14 cellular contexts compared by ENCODE assay signal in the genomic region with DNA sequence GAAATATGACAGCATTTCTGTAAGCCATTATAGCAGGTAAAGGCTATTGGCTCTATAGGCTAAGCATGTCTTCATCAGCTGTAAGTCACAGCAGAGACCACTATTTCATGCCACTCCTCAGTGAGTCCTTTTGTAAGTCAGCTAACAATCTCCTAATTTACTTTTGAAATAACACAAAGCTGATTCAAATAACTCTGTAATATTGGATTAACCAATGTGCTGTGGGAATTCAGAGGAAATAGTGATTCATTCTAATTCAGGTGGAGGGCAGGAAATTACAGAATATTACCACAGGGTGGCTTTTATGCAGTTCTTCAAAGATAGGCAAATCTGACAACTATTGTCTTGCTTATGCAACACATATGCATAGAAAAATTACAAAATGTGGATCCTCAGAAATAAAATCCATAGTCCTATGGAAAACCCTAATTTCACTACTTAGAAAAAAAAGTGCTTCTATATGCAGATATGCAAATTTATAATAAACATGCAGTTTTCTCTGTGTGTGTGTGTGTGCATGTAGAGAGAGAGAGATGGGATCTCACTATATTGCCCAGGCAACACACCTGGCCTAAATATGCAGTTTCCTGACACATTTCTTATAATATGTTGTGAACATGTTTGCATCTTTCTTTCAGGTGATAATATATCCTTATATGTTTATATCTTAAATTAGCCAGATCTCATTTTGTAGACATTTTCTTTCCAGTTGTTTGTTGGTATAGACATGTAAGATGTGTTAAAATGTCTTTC. TPM values are rescaled to one million over a fixed set of nuclear protein-coding genes. Genes with fewer than 3 reads are reported as not detected.
A peak's percentile ranks its signal among the peaks of the same experiment; 100 is the strongest.
DNase-seq lines count a peak whose midpoint lies in the region; ATAC-seq and TF ChIP-seq lines count a peak whose summit lies in the region.
"Had no signal": no experiment of that assay in that cellular context is flagged by ENCODE, and none has a peak within 500 bp of the region (broad histone marks: within the 10 kb centered on the region; RNA-seq: fewer than 3 reads in every experiment).

No MANE protein-coding gene starts in this region.

- ATAC-seq in HG02840 (IDR thresholded peaks at IDR 0.05; ENCODE audit: low FRiP score, unreplicated experiment) (no peak), GM19455 (IDR thresholded peaks at IDR 0.05; ENCODE audit: unreplicated experiment) (no peak)

- POLR2A ChIA-PET in HEK293 (lab: Yijun Ruan, JAX): no interaction called here

- H3K9me3 ChIP-seq in BE2C (no peaks in the 10 kb centered on the region), HEK293 (ENCODE audit: control insufficient read depth, insufficient read depth, low read depth, low read length) (no peaks in the 10 kb centered on the region)

- H3K27me3 ChIP-seq in BE2C: no peaks in the 10 kb centered on the region

- H3K4me3 ChIP-seq in BE2C (ENCODE audit: low read depth, low read length) (no peak overlapping the region), HEK293 (ENCODE audit: low read depth, low read length) (no peak overlapping the region)

- peak; percentile 15; the same call in 1 of the 2 replicates for TF ChIP-seq CTCF in BE2C (IDR thresholded peaks at IDR 0.05; ENCODE audit: low read depth, low read length)
- no peak for TF ChIP-seq CTCF in HEK293 (tag by site-specific recombination; IDR thresholded peaks at IDR 0.05)

- CTCF ChIA-PET in HEK293 (lab: Yijun Ruan, JAX): interaction anchor here (0.6 to 1.2 kb wide), 10 partner anchors 13 to 729 kb away, joined by 3 to 8 read pairs (median 3); partner anchors contain the start of gene HEBP2

- H3K36me3 ChIP-seq in BE2C (no peaks in the 10 kb centered on the region), HEK293 (ENCODE audit: control insufficient read depth in 2 of 2, insufficient read depth in 1 of 2, low read length in 2 of 2) (no peaks in the 10 kb centered on the region)

- H3K4me1 ChIP-seq in BE2C (peaks cover 24% of the 10 kb centered on the region), HEK293 (ENCODE audit: control insufficient read depth, insufficient read depth, low read length) (peaks cover 6% of the 10 kb centered on the region)

- H3K27ac ChIP-seq in HEK293 (ENCODE audit: extremely low read depth, low read depth, low read length): no peak overlapping the region

- DNase-seq in BE2C: no peak
- DNase-seq in SK-N-DZ (ENCODE audit: low spot score): peak; percentile 61
- peak; percentile 7 for DNase-seq in glomerular visceral epithelial cell (ENCODE audit: extremely low spot score)
- DNase-seq in KG1 (lab: John Stamatoyannopoulos, UW): no peak
- no peak for DNase-seq in NCI-H748 (lab: John Stamatoyannopoulos, UW; ENCODE audit: unreplicated experiment)
- DNase-seq: erythroblast; kidney; NCI-H2029; Right ventricle myocardium superior; stimulated activated CD4-positive, alpha-beta T cell treated with anti-CD3 and anti-CD28 coated beads, Interleukin-2, amount 100 ng/mL, for 24 hours had no signal

TF ChIP-seq in HEK293, 187 proteins besides CTCF, POLR2A, EP300 and RAD21:
- TF ChIP-seq ZNF132 (tag by site-specific recombination; IDR thresholded peaks at IDR 0.05; ENCODE audit: borderline replicate concordance) (no peak), ZNF121 (tag by site-specific recombination; IDR thresholded peaks at IDR 0.05) (peak; percentile 71; the same call in 1 of the 2 replicates), ZNF394 (tag by site-specific recombination; IDR thresholded peaks at IDR 0.05; ENCODE audit: borderline replicate concordance) (no peak)

RNA-seq across cellular contexts. Expression of gene SMIM28, which starts 4.8 kb away (rescaled TPM):
- polyA plus RNA-seq in BE2C (2012; ENCODE audit: insufficient read depth, insufficient read length, low read depth): not detected
- polyA plus RNA-seq in SK-N-DZ (2014; cell fraction: cytosol; rRNA removed): 2.1 and 4.2 TPM in 2 replicates
- 1.7 and 2.5 TPM in 2 replicates for polyA plus RNA-seq in SK-N-DZ (2014; cell fraction: nucleus; rRNA removed)
- polyA plus RNA-seq: neural cell had no signal

RNA-seq across cellular contexts. Expression of gene HEBP2, which starts 31.1 kb away (rescaled TPM):
- polyA plus RNA-seq in BE2C (2012; ENCODE audit: insufficient read depth, insufficient read length, low read depth): 55.5 TPM
- polyA plus RNA-seq in SK-N-DZ (2014; cell fraction: cytosol; rRNA removed): 51.8 and 52.5 TPM in 2 replicates
- 39.2 and 55.5 TPM in 2 replicates for polyA plus RNA-seq in SK-N-DZ (2014; cell fraction: nucleus; rRNA removed)

Comparison
In these comparisons a context has a peak if more than half of its experiments do, and no peak if none do; other contexts are left out.
1. DNase-seq: peak in SK-N-DZ (single experiment) and glomerular visceral epithelial cell (single experiment); none in BE2C (single experiment), KG1 (single experiment) and NCI-H748 (single experiment).